Comparison of ENCODE assay signal across 1 cellular context in the genomic region with DNA sequence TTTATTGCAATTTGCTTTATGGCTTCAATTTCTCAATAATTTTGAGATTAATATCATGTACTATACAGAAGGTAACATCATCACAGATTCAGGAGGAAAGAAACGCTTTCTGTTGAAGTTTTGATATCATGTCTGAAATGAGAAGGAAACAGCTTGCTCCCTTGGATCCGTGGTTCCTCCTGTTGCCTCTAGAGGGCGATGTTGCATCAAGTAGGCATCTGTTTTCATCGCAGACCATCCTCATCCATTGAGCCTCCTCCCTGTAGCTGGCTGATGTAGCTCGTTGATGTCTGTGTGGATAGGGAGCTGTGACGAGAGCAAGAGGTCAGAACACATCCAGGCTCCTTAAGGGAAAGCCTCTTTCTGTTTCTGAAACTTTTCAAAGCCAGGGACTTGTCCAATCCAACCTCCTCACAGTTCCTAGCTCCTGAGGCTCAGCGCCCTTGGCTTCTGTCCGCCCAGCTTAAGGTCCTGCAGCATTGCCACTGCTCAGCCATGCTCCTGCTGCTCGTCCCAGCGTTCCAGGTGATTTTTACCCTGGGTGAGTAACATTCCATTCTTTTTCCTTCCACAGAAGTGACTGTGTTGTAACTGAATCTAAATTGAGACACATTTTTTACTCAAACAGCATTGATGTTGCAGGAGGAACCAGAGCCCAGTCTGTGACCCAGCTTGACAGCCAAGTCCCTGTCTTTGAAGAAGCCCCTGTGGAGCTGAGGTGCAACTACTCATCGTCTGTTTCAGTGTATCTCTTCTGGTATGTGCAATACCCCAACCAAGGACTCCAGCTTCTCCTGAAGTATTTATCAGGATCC.
TF ChIP-seq lines count a peak whose summit lies in the region.

No MANE protein-coding gene starts in this region.

TF ChIP-seq in WTC11, 78 proteins besides CTCF, POLR2A, EP300 and RAD21 (continued from another document):
- TF ChIP-seq, protein P1, sequence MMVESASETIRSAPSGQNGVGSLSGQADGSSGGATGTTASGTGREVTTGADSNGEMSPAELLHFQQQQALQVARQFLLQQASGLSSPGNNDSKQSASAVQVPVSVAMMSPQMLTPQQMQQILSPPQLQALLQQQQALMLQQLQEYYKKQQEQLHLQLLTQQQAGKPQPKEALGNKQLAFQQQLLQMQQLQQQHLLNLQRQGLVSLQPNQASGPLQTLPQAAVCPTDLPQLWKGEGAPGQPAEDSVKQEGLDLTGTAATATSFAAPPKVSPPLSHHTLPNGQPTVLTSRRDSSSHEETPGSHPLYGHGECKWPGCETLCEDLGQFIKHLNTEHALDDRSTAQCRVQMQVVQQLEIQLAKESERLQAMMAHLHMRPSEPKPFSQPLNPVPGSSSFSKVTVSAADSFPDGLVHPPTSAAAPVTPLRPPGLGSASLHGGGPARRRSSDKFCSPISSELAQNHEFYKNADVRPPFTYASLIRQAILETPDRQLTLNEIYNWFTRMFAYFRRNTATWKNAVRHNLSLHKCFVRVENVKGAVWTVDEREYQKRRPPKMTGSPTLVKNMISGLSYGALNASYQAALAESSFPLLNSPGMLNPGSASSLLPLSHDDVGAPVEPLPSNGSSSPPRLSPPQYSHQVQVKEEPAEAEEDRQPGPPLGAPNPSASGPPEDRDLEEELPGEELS (CRISPR knock-in tag; IDR thresholded peaks at IDR 0.05) = no peak
- TF ChIP-seq, protein P2, sequence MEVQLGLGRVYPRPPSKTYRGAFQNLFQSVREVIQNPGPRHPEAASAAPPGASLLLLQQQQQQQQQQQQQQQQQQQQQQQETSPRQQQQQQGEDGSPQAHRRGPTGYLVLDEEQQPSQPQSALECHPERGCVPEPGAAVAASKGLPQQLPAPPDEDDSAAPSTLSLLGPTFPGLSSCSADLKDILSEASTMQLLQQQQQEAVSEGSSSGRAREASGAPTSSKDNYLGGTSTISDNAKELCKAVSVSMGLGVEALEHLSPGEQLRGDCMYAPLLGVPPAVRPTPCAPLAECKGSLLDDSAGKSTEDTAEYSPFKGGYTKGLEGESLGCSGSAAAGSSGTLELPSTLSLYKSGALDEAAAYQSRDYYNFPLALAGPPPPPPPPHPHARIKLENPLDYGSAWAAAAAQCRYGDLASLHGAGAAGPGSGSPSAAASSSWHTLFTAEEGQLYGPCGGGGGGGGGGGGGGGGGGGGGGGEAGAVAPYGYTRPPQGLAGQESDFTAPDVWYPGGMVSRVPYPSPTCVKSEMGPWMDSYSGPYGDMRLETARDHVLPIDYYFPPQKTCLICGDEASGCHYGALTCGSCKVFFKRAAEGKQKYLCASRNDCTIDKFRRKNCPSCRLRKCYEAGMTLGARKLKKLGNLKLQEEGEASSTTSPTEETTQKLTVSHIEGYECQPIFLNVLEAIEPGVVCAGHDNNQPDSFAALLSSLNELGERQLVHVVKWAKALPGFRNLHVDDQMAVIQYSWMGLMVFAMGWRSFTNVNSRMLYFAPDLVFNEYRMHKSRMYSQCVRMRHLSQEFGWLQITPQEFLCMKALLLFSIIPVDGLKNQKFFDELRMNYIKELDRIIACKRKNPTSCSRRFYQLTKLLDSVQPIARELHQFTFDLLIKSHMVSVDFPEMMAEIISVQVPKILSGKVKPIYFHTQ (CRISPR knock-in tag; IDR thresholded peaks at IDR 0.05) = no peak
- TF ChIP-seq CREM (CRISPR knock-in tag; IDR thresholded peaks at IDR 0.05) (no peak), TEAD4 (CRISPR knock-in tag; IDR thresholded peaks at IDR 0.05) (no peak), ATF1 (CRISPR knock-in tag; IDR thresholded peaks at IDR 0.05) (no peak), RELA (CRISPR knock-in tag; IDR thresholded peaks at IDR 0.05; ENCODE audit: borderline replicate concordance) (no peak), SMAD4 (CRISPR knock-in tag; IDR thresholded peaks at IDR 0.05) (no peak), MYBL2 (CRISPR knock-in tag; IDR thresholded peaks at IDR 0.05) (no peak), NR1H2 (CRISPR knock-in tag; IDR thresholded peaks at IDR 0.05) (no peak), TCF7 (CRISPR knock-in tag; IDR thresholded peaks at IDR 0.05; ENCODE audit: low read depth) (no peak)
- TF ChIP-seq, protein P3, sequence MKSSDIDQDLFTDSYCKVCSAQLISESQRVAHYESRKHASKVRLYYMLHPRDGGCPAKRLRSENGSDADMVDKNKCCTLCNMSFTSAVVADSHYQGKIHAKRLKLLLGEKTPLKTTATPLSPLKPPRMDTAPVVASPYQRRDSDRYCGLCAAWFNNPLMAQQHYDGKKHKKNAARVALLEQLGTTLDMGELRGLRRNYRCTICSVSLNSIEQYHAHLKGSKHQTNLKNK (CRISPR knock-in tag; IDR thresholded peaks at IDR 0.05) = no peak
- TF ChIP-seq, protein P4, sequence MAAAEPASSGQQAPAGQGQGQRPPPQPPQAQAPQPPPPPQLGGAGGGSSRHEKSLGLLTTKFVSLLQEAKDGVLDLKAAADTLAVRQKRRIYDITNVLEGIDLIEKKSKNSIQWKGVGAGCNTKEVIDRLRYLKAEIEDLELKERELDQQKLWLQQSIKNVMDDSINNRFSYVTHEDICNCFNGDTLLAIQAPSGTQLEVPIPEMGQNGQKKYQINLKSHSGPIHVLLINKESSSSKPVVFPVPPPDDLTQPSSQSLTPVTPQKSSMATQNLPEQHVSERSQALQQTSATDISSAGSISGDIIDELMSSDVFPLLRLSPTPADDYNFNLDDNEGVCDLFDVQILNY (CRISPR knock-in tag; IDR thresholded peaks at IDR 0.05) = no peak
- TF ChIP-seq, protein P5, sequence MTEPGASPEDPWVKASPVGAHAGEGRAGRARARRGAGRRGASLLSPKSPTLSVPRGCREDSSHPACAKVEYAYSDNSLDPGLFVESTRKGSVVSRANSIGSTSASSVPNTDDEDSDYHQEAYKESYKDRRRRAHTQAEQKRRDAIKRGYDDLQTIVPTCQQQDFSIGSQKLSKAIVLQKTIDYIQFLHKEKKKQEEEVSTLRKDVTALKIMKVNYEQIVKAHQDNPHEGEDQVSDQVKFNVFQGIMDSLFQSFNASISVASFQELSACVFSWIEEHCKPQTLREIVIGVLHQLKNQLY (CRISPR knock-in tag; IDR thresholded peaks at IDR 0.05) = no peak
- TF ChIP-seq, protein P6, sequence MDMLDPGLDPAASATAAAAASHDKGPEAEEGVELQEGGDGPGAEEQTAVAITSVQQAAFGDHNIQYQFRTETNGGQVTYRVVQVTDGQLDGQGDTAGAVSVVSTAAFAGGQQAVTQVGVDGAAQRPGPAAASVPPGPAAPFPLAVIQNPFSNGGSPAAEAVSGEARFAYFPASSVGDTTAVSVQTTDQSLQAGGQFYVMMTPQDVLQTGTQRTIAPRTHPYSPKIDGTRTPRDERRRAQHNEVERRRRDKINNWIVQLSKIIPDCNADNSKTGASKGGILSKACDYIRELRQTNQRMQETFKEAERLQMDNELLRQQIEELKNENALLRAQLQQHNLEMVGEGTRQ (CRISPR knock-in tag; IDR thresholded peaks at IDR 0.05) = no peak
